Comparison of ENCODE assay signal across 8 cellular contexts in the genomic region with DNA sequence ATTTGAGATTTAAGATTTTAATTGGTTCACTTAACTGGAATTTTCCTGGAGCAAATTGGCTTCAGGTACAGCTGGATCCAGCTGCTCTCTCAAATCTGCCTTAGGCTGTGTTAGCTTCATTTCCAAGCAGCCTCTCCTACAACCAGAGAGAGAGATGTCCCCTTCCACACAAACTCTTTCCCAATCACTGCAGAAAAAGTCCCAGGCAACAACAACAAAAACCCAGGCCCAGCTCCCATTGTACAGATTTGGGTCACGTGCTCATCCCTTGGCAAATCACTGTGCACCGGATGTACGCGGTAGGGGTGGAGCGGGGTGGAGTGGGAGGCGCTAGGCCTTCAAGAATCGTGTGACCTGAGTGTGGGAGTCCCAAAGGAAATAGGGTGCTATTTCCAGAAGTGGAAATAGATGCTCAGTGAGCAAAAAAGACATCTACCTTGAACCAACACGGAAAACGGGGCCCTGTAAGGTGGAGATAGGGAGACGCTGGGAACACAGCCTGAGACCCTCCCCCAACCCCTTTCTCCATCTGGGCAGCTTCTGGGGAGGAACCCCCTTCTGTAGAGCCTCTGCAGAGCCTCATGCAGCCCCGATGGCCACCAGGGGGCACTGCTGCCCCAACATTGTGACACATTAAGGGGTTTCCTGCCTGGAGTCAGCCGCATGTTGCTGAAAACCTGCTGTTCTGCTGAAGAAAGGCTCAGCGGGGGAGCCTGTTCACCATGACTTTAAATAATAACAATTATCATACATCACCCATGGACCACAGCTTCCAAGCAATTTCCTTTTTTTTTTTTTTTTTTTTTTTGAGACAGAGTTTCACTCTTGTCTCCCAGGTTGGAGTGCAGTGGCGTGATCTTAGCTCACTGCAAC. TPM values are rescaled to one million over a fixed set of nuclear protein-coding genes. Genes with fewer than 3 reads are reported as not detected.
DNase-seq lines count a peak whose midpoint lies in the region; ATAC-seq and TF ChIP-seq lines count a peak whose summit lies in the region.

No MANE protein-coding gene starts in this region.

- in situ Hi-C loops in astrocyte of the spinal cord (cut with HindIII; ENCODE audit: low sequenced_read_pairs), result no loop called here

- H3K27me3 Mint-ChIP-seq in HFFc6 (ENCODE audit: insufficient read depth), result peaks cover 6% of the 10 kb centered on the region

- peaks cover 4% of the 10 kb centered on the region; the same call in 1 of the 2 replicates for H3K9me3 Mint-ChIP-seq in HFFc6

- peak; percentile 97 for TF ChIP-seq CTCF in HFFc6 (IDR thresholded peaks at IDR 0.05)
- TF ChIP-seq CTCF in astrocyte of the spinal cord (IDR thresholded peaks at IDR 0.05; ENCODE audit: low read depth, low read length), result peak; percentile 93

- no peak overlapping the region for H3K4me3 Mint-ChIP-seq in HFFc6

- no peak overlapping the region for H3K27ac Mint-ChIP-seq in HFFc6

- peaks cover 6% of the 10 kb centered on the region; the same call in 1 of the 2 replicates for H3K36me3 Mint-ChIP-seq in HFFc6 (ENCODE audit: low read depth)

- no peak for TF ChIP-seq POLR2A in GM18505 (IDR thresholded peaks at IDR 0.05; ENCODE audit: borderline replicate concordance, extremely low read depth, insufficient read depth, insufficient read length)

- DNase-seq in Daoy (ENCODE audit: low read depth) (peak; percentile 92), HFFc6 (peak; percentile 62), NCI-H2107 (lab: John Stamatoyannopoulos, UW) (peak; percentile 69), UCSD-AML1 (lab: John Stamatoyannopoulos, UW; ENCODE audit: unreplicated experiment) (peak; percentile 90), astrocyte of the spinal cord (ENCODE audit: low read depth, low spot score) (peak; percentile 88), iPS DF 19.7 (ENCODE audit: low read depth, low spot score) (peak; percentile 84), smooth muscle cell of the brain vasculature (ENCODE audit: low read depth, low spot score) (peak; percentile 65)

- ATAC-seq in GM18505 (IDR thresholded peaks at IDR 0.05; ENCODE audit: unreplicated experiment), result no peak

- H3K4me1 Mint-ChIP-seq in HFFc6 (ENCODE audit: low read depth), result peaks cover 31% of the 10 kb centered on the region

- H3K4me3 ChIP-seq in astrocyte of the spinal cord (ENCODE audit: low read depth, low read length), result no peak overlapping the region

RNA-seq across cellular contexts. Expression of gene HPN, which starts 25.4 kb away (rescaled TPM):
- total RNA-seq in Daoy (2014; rRNA removed; shearing (Covaris generic)), result not detected in 2 replicates
- total RNA-seq in HFFc6 (2021; fragmentation: NEBNext Ultra II Directional; extraction: Animal tissue kit (Norgen Biotek cat#: 25700)), result not detected

RNA-seq across cellular contexts. Expression of gene SCN1B, which starts 36.7 kb away (rescaled TPM):
- 2.9 and 6.6 TPM in 2 replicates for total RNA-seq in Daoy (2014; rRNA removed; shearing (Covaris generic))
- 10 to 100 TPM in 4 of 6 experiments, 1 to 10 TPM in 2; 6.8 to 14.2 (median 12.6) TPM for total RNA-seq in HFFc6 (2021; fragmentation: NEBNext Ultra II Directional; extraction: Animal tissue kit (Norgen Biotek cat#: 25700))

RNA-seq across cellular contexts. Expression of gene FXYD3, which starts 48.7 kb away (rescaled TPM):
- total RNA-seq in Daoy (2014; rRNA removed; shearing (Covaris generic)), result not detected in 2 replicates
- total RNA-seq in HFFc6 (2021; fragmentation: NEBNext Ultra II Directional; extraction: Animal tissue kit (Norgen Biotek cat#: 25700)), result not detected
